1 cellular context compared by ENCODE assay signal in the genomic region with DNA sequence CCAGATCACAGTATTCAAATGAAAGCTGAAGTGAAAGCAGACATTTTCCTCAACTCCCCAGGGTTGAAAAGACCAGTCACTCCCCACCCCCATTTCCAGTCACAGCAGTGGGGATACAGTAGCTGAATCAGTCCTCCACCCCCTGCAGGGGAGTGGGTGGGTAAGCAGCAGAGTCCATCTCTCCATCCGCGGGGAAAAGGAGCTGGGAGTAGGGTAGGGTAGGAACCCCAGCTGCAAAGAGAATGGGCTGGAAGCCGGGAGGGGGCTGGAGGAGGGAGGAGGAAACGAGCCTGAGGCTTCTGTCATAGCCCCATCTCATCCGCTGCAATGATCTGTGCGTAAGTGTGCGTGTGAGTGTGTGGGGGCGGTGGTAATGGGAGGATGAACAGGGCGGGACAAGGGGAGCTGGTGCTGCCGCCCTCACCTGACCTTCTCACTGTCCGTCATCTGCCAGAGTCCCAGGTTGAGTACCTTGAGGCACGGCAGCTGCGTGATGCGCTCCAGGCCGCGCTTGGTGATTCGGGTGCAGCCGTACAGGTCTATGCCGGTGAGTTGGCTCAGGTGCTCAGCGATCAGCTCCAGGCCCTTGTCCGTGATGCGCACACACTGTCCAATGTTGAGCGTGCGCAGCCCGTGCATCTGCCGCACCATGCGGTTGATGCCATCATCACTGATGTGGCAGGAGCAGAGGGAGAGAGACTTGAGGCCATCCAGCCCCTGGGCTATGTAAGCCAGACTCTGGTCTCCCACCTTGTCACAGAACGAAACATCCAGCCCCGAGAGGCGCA.
A peak's percentile ranks its signal among the peaks of the same experiment; 100 is the strongest.
TF ChIP-seq lines count a peak whose summit lies in the region.

No MANE protein-coding gene starts in this region.

TF ChIP-seq in H1, 55 proteins besides CTCF, POLR2A, EP300 and RAD21:
- TF ChIP-seq ASH2L (IDR thresholded peaks at IDR 0.05; ENCODE audit: low read length) = peak; percentile 25
- TF ChIP-seq POU5F1 (IDR thresholded peaks at IDR 0.05; ENCODE audit: low read depth, low read length) = no peak
- no peak for TF ChIP-seq SRF (IDR thresholded peaks at IDR 0.05; ENCODE audit: low read depth, low read length)
- no peak for TF ChIP-seq JUND (IDR thresholded peaks at IDR 0.05; ENCODE audit: low read length)
- TF ChIP-seq SAP30 (IDR thresholded peaks at IDR 0.05; ENCODE audit: insufficient read depth, insufficient replicate concordance, low read length) = peak; percentile 56
- TF ChIP-seq EZH2 (IDR thresholded peaks at IDR 0.05; ENCODE audit: low read depth, low read length, severe bottlenecking) = no peak
- no peak for TF ChIP-seq BACH1 (IDR thresholded peaks at IDR 0.05; ENCODE audit: low read length)
- TF ChIP-seq PHF8 (conservative IDR thresholded peaks at IDR 0.05; ENCODE audit: low read depth, low read length) = no peak
- TF ChIP-seq RNF2 (IDR thresholded peaks at IDR 0.05; ENCODE audit: borderline replicate concordance, low read depth, low read length, missing control alignments, poor library complexity, severe bottlenecking) = peak; percentile 58
- no peak for TF ChIP-seq KDM5A (IDR thresholded peaks at IDR 0.05; ENCODE audit: low read length)
- no peak for TF ChIP-seq FOSL1 (IDR thresholded peaks at IDR 0.05; ENCODE audit: insufficient read depth, low read depth, low read length)
- TF ChIP-seq GTF2F1 (IDR thresholded peaks at IDR 0.05; ENCODE audit: borderline replicate concordance, low read depth, low read length) = no peak
- peak; percentile 91 for TF ChIP-seq SUZ12 (IDR thresholded peaks at IDR 0.05; ENCODE audit: low read length)
- no peak for TF ChIP-seq CBX8 (IDR thresholded peaks at IDR 0.05; ENCODE audit: borderline replicate concordance, low read depth, low read length)
- TF ChIP-seq SIRT6 (IDR thresholded peaks at IDR 0.05; ENCODE audit: low read length) = no peak
- TF ChIP-seq KDM4A (IDR thresholded peaks at IDR 0.05; ENCODE audit: low read depth, low read length, severe bottlenecking) = no peak
- TF ChIP-seq EGR1 (IDR thresholded peaks at IDR 0.05; ENCODE audit: borderline replicate concordance, low read depth, low read length) = 0 out of 2 replicates have a peak, but pooled peaks have one; percentile 36
- TF ChIP-seq, protein P1, sequence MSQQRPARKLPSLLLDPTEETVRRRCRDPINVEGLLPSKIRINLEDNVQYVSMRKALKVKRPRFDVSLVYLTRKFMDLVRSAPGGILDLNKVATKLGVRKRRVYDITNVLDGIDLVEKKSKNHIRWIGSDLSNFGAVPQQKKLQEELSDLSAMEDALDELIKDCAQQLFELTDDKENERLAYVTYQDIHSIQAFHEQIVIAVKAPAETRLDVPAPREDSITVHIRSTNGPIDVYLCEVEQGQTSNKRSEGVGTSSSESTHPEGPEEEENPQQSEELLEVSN (IDR thresholded peaks at IDR 0.05) = no peak
- no peak for TF ChIP-seq POLR2AphosphoS5 (IDR thresholded peaks at IDR 0.05; ENCODE audit: low read depth, low read length)
- no peak for TF ChIP-seq NANOG (IDR thresholded peaks at IDR 0.05; ENCODE audit: insufficient read depth, low read depth, low read length, poor library complexity, severe bottlenecking)
- TF ChIP-seq RXRA (IDR thresholded peaks at IDR 0.05; ENCODE audit: insufficient read depth, low read depth, low read length) = no peak
- TF ChIP-seq, protein P2, sequence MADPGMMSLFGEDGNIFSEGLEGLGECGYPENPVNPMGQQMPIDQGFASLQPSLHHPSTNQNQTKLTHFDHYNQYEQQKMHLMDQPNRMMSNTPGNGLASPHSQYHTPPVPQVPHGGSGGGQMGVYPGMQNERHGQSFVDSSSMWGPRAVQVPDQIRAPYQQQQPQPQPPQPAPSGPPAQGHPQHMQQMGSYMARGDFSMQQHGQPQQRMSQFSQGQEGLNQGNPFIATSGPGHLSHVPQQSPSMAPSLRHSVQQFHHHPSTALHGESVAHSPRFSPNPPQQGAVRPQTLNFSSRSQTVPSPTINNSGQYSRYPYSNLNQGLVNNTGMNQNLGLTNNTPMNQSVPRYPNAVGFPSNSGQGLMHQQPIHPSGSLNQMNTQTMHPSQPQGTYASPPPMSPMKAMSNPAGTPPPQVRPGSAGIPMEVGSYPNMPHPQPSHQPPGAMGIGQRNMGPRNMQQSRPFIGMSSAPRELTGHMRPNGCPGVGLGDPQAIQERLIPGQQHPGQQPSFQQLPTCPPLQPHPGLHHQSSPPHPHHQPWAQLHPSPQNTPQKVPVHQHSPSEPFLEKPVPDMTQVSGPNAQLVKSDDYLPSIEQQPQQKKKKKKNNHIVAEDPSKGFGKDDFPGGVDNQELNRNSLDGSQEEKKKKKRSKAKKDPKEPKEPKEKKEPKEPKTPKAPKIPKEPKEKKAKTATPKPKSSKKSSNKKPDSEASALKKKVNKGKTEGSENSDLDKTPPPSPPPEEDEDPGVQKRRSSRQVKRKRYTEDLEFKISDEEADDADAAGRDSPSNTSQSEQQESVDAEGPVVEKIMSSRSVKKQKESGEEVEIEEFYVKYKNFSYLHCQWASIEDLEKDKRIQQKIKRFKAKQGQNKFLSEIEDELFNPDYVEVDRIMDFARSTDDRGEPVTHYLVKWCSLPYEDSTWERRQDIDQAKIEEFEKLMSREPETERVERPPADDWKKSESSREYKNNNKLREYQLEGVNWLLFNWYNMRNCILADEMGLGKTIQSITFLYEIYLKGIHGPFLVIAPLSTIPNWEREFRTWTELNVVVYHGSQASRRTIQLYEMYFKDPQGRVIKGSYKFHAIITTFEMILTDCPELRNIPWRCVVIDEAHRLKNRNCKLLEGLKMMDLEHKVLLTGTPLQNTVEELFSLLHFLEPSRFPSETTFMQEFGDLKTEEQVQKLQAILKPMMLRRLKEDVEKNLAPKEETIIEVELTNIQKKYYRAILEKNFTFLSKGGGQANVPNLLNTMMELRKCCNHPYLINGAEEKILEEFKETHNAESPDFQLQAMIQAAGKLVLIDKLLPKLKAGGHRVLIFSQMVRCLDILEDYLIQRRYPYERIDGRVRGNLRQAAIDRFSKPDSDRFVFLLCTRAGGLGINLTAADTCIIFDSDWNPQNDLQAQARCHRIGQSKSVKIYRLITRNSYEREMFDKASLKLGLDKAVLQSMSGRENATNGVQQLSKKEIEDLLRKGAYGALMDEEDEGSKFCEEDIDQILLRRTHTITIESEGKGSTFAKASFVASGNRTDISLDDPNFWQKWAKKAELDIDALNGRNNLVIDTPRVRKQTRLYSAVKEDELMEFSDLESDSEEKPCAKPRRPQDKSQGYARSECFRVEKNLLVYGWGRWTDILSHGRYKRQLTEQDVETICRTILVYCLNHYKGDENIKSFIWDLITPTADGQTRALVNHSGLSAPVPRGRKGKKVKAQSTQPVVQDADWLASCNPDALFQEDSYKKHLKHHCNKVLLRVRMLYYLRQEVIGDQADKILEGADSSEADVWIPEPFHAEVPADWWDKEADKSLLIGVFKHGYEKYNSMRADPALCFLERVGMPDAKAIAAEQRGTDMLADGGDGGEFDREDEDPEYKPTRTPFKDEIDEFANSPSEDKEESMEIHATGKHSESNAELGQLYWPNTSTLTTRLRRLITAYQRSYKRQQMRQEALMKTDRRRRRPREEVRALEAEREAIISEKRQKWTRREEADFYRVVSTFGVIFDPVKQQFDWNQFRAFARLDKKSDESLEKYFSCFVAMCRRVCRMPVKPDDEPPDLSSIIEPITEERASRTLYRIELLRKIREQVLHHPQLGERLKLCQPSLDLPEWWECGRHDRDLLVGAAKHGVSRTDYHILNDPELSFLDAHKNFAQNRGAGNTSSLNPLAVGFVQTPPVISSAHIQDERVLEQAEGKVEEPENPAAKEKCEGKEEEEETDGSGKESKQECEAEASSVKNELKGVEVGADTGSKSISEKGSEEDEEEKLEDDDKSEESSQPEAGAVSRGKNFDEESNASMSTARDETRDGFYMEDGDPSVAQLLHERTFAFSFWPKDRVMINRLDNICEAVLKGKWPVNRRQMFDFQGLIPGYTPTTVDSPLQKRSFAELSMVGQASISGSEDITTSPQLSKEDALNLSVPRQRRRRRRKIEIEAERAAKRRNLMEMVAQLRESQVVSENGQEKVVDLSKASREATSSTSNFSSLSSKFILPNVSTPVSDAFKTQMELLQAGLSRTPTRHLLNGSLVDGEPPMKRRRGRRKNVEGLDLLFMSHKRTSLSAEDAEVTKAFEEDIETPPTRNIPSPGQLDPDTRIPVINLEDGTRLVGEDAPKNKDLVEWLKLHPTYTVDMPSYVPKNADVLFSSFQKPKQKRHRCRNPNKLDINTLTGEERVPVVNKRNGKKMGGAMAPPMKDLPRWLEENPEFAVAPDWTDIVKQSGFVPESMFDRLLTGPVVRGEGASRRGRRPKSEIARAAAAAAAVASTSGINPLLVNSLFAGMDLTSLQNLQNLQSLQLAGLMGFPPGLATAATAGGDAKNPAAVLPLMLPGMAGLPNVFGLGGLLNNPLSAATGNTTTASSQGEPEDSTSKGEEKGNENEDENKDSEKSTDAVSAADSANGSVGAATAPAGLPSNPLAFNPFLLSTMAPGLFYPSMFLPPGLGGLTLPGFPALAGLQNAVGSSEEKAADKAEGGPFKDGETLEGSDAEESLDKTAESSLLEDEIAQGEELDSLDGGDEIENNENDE (IDR thresholded peaks at IDR 0.05; ENCODE audit: insufficient replicate concordance, low read length) = no peak
- TF ChIP-seq BCL11A (IDR thresholded peaks at IDR 0.05; ENCODE audit: low read depth in 2 of 2, low read length in 2 of 2) = no peak
